8 cellular contexts compared by ENCODE assay signal in genomic region chr22:23237201-23237798, GRCh38. TPM values are rescaled to one million over a fixed set of nuclear protein-coding genes. Genes with fewer than 3 reads are reported as not detected.
DNase-seq lines count a peak whose midpoint lies in the region; ATAC-seq, FAIRE-seq and TF ChIP-seq lines count a peak whose summit lies in the region.

No MANE protein-coding gene starts in this region.

- POLR2A ChIA-PET in A673 (lab: Charles Lee; ENCODE audit: low non-redundant PET): interaction anchor here (0.6 kb wide), 1 partner anchor 15 kb away, joined by 4 read pairs; no protein-coding TSS in a partner anchor

- peaks cover 26% of the 10 kb centered on the region for H3K4me1 ChIP-seq in A673 (ENCODE audit: insufficient read depth, low read length, poor library complexity, severe bottlenecking)
- peaks cover 19 to 47% of the 10 kb centered on the region in 2 donors for H3K4me1 ChIP-seq in ascending aorta

- H3K27me3 ChIP-seq in A673 (replicated peaks; ENCODE audit: insufficient read depth, low read depth, low read length, poor library complexity) (no peaks in the 10 kb centered on the region), ascending aorta (no peaks in the 10 kb centered on the region)

- DNase-seq in A673 (ENCODE audit: low spot score) (peak; percentile 73), NCI-H128 (lab: John Stamatoyannopoulos, UW; ENCODE audit: unreplicated experiment) (peak; percentile 15), ascending aorta (ENCODE audit: low spot score in 2 of 2) (no peak), left colon (peak in 1 of 2 donors; percentile 44), GM12891 (ENCODE audit: insufficient read length, low spot score) (no peak)

- H3K27ac ChIP-seq in A673 (ENCODE audit: low read depth, low read length, poor library complexity, severe bottlenecking) (no peak overlapping the region), ascending aorta (peak overlapping the region; percentile 49 to 60)

- CTCF ChIA-PET in A673 (lab: Charles Lee): no interaction called here

- H3K36me3 ChIP-seq in A673 (ENCODE audit: insufficient read depth, low read length, poor library complexity, severe bottlenecking): no peaks in the 10 kb centered on the region
- H3K36me3 ChIP-seq in ascending aorta: no peaks in the 10 kb centered on the region

- H3K4me3 ChIP-seq in A673 (ENCODE audit: low read depth, low read length, poor library complexity, severe bottlenecking) (no peak overlapping the region), ascending aorta (peak overlapping the region in 1 of 2 donors; percentile 15)

- no peak for TF ChIP-seq POLR2A in GM12891 (IDR thresholded peaks at IDR 0.05; ENCODE audit: low read depth, low read length)

- no TSS peak for BruUV-seq in A673 (replicated peaks; lab: Mats Ljungman, UMichigan)

- no peak for TF ChIP-seq CTCF in A673 (conservative IDR thresholded peaks at IDR 0.05; ENCODE audit: low read depth, low read length)
- TF ChIP-seq CTCF in ascending aorta (IDR thresholded peaks at IDR 0.05): no peak

- ATAC-seq in left colon (peak; percentile 54), HG03442 (IDR thresholded peaks at IDR 0.05; ENCODE audit: unreplicated experiment) (no peak), HG02678 (IDR thresholded peaks at IDR 0.05; ENCODE audit: unreplicated experiment) (no peak), HG02973 (IDR thresholded peaks at IDR 0.05; ENCODE audit: unreplicated experiment) (no peak)

- no peak for FAIRE-seq in GM12891 (lab: Jason Lieb, UNC)

- intact Hi-C loops in A673 (cut with micrococcal nuclease; ENCODE audit: unreplicated experiment): no loop called here
- intact Hi-C loops in ascending aorta (cut with DNase I): no loop called here
- intact Hi-C loops in left colon (cut with DNase I, micrococcal nuclease): no loop called here

- H3K9me3 ChIP-seq in A673 (ENCODE audit: low read depth, low read length, poor library complexity, severe bottlenecking): no peaks in the 10 kb centered on the region
- no peaks in the 10 kb centered on the region for H3K9me3 ChIP-seq in ascending aorta

TF ChIP-seq in GM12891, 5 proteins besides CTCF, POLR2A, EP300 and RAD21:
- TF ChIP-seq TAF1 (IDR thresholded peaks at IDR 0.05; ENCODE audit: low read depth, low read length): no peak
- no peak for TF ChIP-seq PAX5 (IDR thresholded peaks at IDR 0.05; ENCODE audit: insufficient read depth, low read length, severe bottlenecking)
- TF ChIP-seq POLR2AphosphoS5 (IDR thresholded peaks at IDR 0.05; ENCODE audit: low read depth, low read length): no peak
- TF ChIP-seq SPI1 (IDR thresholded peaks at IDR 0.05; ENCODE audit: low read depth, low read length): no peak
- no peak for TF ChIP-seq POU2F2 (IDR thresholded peaks at IDR 0.05; ENCODE audit: low read depth, low read length)

RNA-seq across cellular contexts. Expression of gene BCR, which starts 57.0 kb away (rescaled TPM):
- total RNA-seq in A673 (2021): 62.5 and 63.1 TPM in 2 replicates
- 216 TPM for total RNA-seq in ascending aorta
- total RNA-seq in left colon: 10 to 100 TPM; 55.5 to 57.5 TPM
- 12.5 TPM for polyA plus RNA-seq in GM12891 (2012; ENCODE audit: low read depth, missing spikeins)

Comparison
In these comparisons a context has a peak if more than half of its experiments do, and no peak if none do; other contexts are left out.
1. DNase-seq: peak in A673 (single experiment) and NCI-H128 (single experiment); none in ascending aorta (0 of 2) and GM12891 (single experiment).